ENCODE assay signal across 8 cellular contexts in the genomic region with DNA sequence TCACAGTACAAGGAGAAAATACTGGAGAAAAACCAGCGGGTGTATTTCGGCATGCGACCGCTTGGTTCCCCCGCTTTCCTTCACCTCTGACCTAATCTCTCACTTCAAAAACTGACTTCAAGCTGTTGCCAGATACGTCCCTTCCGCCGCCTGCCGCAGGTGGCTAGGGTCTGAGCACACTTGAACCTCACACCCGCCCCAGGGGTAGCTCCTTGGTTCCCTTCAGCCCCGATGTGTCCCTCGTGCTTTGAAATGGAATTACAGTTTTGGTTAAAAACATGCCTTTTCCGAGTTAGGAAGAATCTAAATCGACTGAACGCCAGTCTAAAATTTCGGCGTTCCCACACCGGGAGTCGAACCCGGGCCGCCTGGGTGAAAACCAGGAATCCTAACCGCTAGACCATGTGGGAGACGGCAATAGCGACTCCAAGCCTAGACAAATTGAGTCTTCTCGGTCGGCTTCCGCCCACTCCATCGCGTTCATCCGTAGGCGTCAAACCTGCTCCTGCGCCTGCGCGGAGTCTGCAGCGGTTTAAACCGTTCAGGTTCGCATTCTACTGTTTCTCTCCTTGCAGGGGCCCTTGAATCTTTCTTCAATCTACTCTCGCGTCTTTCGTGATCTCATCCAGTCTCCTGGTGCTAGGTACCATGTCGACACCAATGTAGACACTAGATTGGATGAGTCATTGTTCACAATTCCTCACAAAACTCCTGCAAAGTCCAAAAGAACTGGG.
DNase-seq lines count a peak whose midpoint lies in the region; ATAC-seq and TF ChIP-seq lines count a peak whose summit lies in the region.

No MANE protein-coding gene starts in this region.

- H3K9me3 ChIP-seq in aorta (ENCODE audit: control insufficient read depth, low read length) = no peaks in the 10 kb centered on the region

- 0 to 1% methylated on average over 41 of the region's 41 CpGs for WGBS in aorta, 2 donors

- intact Hi-C loops in aorta (cut with DNase I) = loop anchor here (2.0 to 5.0 kb wide), 4 partner anchors 55 to 340 kb away; partner anchors contain the start of gene TSC22D1 (in 1 of the 2)

- H3K9ac ChIP-seq in rectal smooth muscle tissue (ENCODE audit: low read length) = peak overlapping the region; percentile 73

- DNase-seq in NCI-H2029 treated with DMSO at 0.1 percent for 48 hours (lab: John Stamatoyannopoulos, UW) (peak; percentile 66), T1000 (lab: John Stamatoyannopoulos, UW) (peak; percentile 87), astrocyte of the spinal cord (ENCODE audit: low read depth, low spot score) (peak; percentile 98), hippocampal formation (lab: John Stamatoyannopoulos, UW) (peak; percentile 90 to 97), aorta (peak; percentile 96 to 98)

- H3K27me3 ChIP-seq in rectal smooth muscle tissue (ENCODE audit: control insufficient read depth, insufficient read depth, low read length) (no peaks in the 10 kb centered on the region), aorta (ENCODE audit: control insufficient read depth in 1 of 2, insufficient read depth in 2 of 2, low read length in 1 of 2) (no peaks in the 10 kb centered on the region)

- peak overlapping the region; percentile 52 for H3K4me3 ChIP-seq in astrocyte of the spinal cord (ENCODE audit: low read depth, low read length)
- peak overlapping the region; percentile 77 for H3K4me3 ChIP-seq in rectal smooth muscle tissue (ENCODE audit: low read length)
- H3K4me3 ChIP-seq in aorta (ENCODE audit: low read length in 2 of 2) = peak overlapping the region; percentile 29 to 32

- ATAC-seq in GM18499 (IDR thresholded peaks at IDR 0.05; ENCODE audit: insufficient read depth, unreplicated experiment) (peak; percentile 66), HG02970 (IDR thresholded peaks at IDR 0.05; ENCODE audit: low FRiP score, unreplicated experiment) (peak; percentile 85), aorta (ENCODE audit: low FRiP score) (peak; percentile 94)

- peaks cover 13% of the 10 kb centered on the region for H3K4me1 ChIP-seq in rectal smooth muscle tissue (ENCODE audit: control insufficient read depth, insufficient read depth, low read length)
- H3K4me1 ChIP-seq in aorta (ENCODE audit: control insufficient read depth in 1 of 2, insufficient read depth in 2 of 2, low read length in 2 of 2) = peaks cover 0 to 3% of the 10 kb centered on the region in 2 donors

- in situ Hi-C loops in astrocyte of the spinal cord (cut with HindIII; ENCODE audit: low sequenced_read_pairs) = no loop called here

- TF ChIP-seq CTCF in astrocyte of the spinal cord (IDR thresholded peaks at IDR 0.05; ENCODE audit: low read depth, low read length) = peak; percentile 37

- H3K27ac ChIP-seq in rectal smooth muscle tissue (ENCODE audit: low read depth, low read length) = peak overlapping the region; percentile 98
- peak overlapping the region; percentile 80 to 98 for H3K27ac ChIP-seq in aorta (ENCODE audit: low read depth in 1 of 2, low read length in 2 of 2)

- H3K36me3 ChIP-seq in rectal smooth muscle tissue (ENCODE audit: control insufficient read depth, insufficient read depth, low read length) (no peaks in the 10 kb centered on the region), aorta (ENCODE audit: control insufficient read depth in 1 of 2, insufficient read depth in 2 of 2, low read length in 1 of 2) (no peaks in the 10 kb centered on the region)

Comparison
In these comparisons a context has a peak if more than half of its experiments do, and no peak if none do; other contexts are left out.
1. Peak in every context shown above with its lines: DNase-seq, ATAC-seq, H3K4me3 ChIP-seq and H3K27ac ChIP-seq.